9 cellular contexts compared by ENCODE assay signal in genomic region chrX:39819921-39820849, GRCh38.
A peak's percentile ranks its signal among the peaks of the same experiment; 100 is the strongest.
DNase-seq lines count a peak whose midpoint lies in the region; ATAC-seq and TF ChIP-seq lines count a peak whose summit lies in the region.
"Had no signal": no experiment of that assay in that cellular context is flagged by ENCODE, and none has a peak within 500 bp of the region (broad histone marks: within the 10 kb centered on the region; RNA-seq: fewer than 3 reads in every experiment).

No MANE protein-coding gene starts in this region.

- H3K27ac ChIP-seq in right atrium auricular region (peak overlapping the region in 1 of 2 donors; percentile 21), spleen (peak overlapping the region in 2 of 8 donors; percentile 2 to 33)

- TF ChIP-seq POLR2A in spleen (IDR thresholded peaks at IDR 0.05) = no peak

- peaks cover 0 to 16% of the 10 kb centered on the region in 2 donors for H3K9me3 ChIP-seq in right atrium auricular region
- H3K9me3 ChIP-seq in spleen = peaks cover 0 to 6% (median 0%) of the 10 kb centered on the region in 8 donors

- no peak for ATAC-seq in activated CD4-positive, alpha-beta T cell treated with anti-CD3 and anti-CD28 coated beads for 36 hours
- ATAC-seq in GM21619 (IDR thresholded peaks at IDR 0.05; ENCODE audit: unreplicated experiment) = no peak

- DNase-seq in activated CD4-positive, alpha-beta T cell treated with anti-CD3 and anti-CD28 coated beads for 36 hours = peak; percentile 44
- no peak for DNase-seq in activated CD4-positive, alpha-beta T cell treated with anti-CD3 and anti-CD28 coated beads, Interleukin-2, amount 50 U/mL, for 1 hour
- peak; percentile 63 for DNase-seq in right atrium auricular region (ENCODE audit: low spot score)
- peak; percentile 70 for DNase-seq in spleen
- no peak for DNase-seq in stimulated activated CD8-positive, alpha-beta memory T cell treated with anti-CD3 and anti-CD28 coated beads, Interleukin-4, amount 100 ng/mL, for 48 hours
- DNase-seq in stimulated activated naive CD4-positive, alpha-beta T cell treated with Interleukin-2 at 50 U/mL for 16 hours (lab: John Stamatoyannopoulos, UW) = no peak
- DNase-seq: activated B cell treated with CpG ODN at 0.5 μM for 24 hours had no signal

- H3K4me3 ChIP-seq in WI38 (ENCODE audit: low read depth, low read length) (peak overlapping the region; percentile 52; the same call in 1 of the 2 replicates), right atrium auricular region (peak overlapping the region in 1 of 2 donors; percentile 50), spleen (peak overlapping the region in 5 of 8 donors; percentile 16 to 66 (median 32))

- intact Hi-C loops in activated CD4-positive, alpha-beta T cell treated with anti-CD3 and anti-CD28 coated beads for 36 hours (cut with DNase I, micrococcal nuclease) = loop anchor here (5.0 to 10.0 kb wide), 6 partner anchors 52 to 645 kb away; partner anchors contain the start of gene BCOR (in 2 of the 2)
- intact Hi-C loops in spleen (cut with DNase I; ENCODE audit: low total_unique reads) = no loop called here

- H3K27ac Mint-ChIP-seq in activated CD4-positive, alpha-beta T cell treated with anti-CD3 and anti-CD28 coated beads for 36 hours = no peak overlapping the region
- H3K27ac Mint-ChIP-seq: activated B cell treated with CpG ODN at 0.5 μM for 24 hours had no signal

- POLR2A ChIA-PET in activated CD4-positive, alpha-beta T cell treated with anti-CD3 and anti-CD28 coated beads for 36 hours (lab: Charles Lee) = no interaction called here

- no peaks in the 10 kb centered on the region for H3K9me3 Mint-ChIP-seq in activated CD4-positive, alpha-beta T cell treated with anti-CD3 and anti-CD28 coated beads for 36 hours (ENCODE audit: low read depth)
- H3K9me3 Mint-ChIP-seq: activated B cell treated with CpG ODN at 0.5 μM for 24 hours had no signal

- 34 to 82% (median 50%) methylated on average over 17 to 34 of the region's 34 CpGs for WGBS in spleen, 5 donors

- CTCF ChIA-PET in activated CD4-positive, alpha-beta T cell treated with anti-CD3 and anti-CD28 coated beads for 36 hours (lab: Charles Lee) = no interaction called here

- H3K36me3 ChIP-seq in right atrium auricular region (no peaks in the 10 kb centered on the region), spleen (no peaks in the 10 kb centered on the region)

- H3K36me3 Mint-ChIP-seq in activated CD4-positive, alpha-beta T cell treated with anti-CD3 and anti-CD28 coated beads for 36 hours (ENCODE audit: low read depth) = no peaks in the 10 kb centered on the region

- H3K4me1 ChIP-seq in right atrium auricular region (peaks cover 0 to 29% of the 10 kb centered on the region in 2 donors), spleen (peaks cover 0 to 33% (median 8%) of the 10 kb centered on the region in 6 donors)

- H3K4me1 Mint-ChIP-seq in activated CD4-positive, alpha-beta T cell treated with anti-CD3 and anti-CD28 coated beads for 36 hours = peaks cover 28% of the 10 kb centered on the region

- TF ChIP-seq CTCF in WI38 (IDR thresholded peaks at IDR 0.05; ENCODE audit: low read depth, low read length) = no peak
- no peak for TF ChIP-seq CTCF in right atrium auricular region (IDR thresholded peaks at IDR 0.05)
- no peak for TF ChIP-seq CTCF in spleen (IDR thresholded peaks at IDR 0.05 in 8 of 11, conservative IDR thresholded peaks at IDR 0.05 in 3 of 11)

- peaks cover 7% of the 10 kb centered on the region for H3K27me3 Mint-ChIP-seq in activated CD4-positive, alpha-beta T cell treated with anti-CD3 and anti-CD28 coated beads for 36 hours

- H3K27me3 ChIP-seq in right atrium auricular region (no peaks in the 10 kb centered on the region), spleen (replicated peaks in 1 of 7) (peaks cover 0 to 76% (median 15%) of the 10 kb centered on the region in 7 donors)

- H3K4me3 Mint-ChIP-seq in activated CD4-positive, alpha-beta T cell treated with anti-CD3 and anti-CD28 coated beads for 36 hours = peak overlapping the region; percentile 38
- H3K4me3 Mint-ChIP-seq: activated B cell treated with CpG ODN at 0.5 μM for 24 hours had no signal

Comparison
In these comparisons a context has a peak if more than half of its experiments do, and no peak if none do; other contexts are left out.
1. DNase-seq: peak in activated CD4-positive, alpha-beta T cell treated with anti-CD3 and anti-CD28 coated beads for 36 hours (single experiment), right atrium auricular region (single experiment) and spleen (single experiment); none in activated CD4-positive, alpha-beta T cell treated with anti-CD3 and anti-CD28 coated beads, Interleukin-2, amount 50 U/mL, for 1 hour (single experiment), stimulated activated CD8-positive, alpha-beta memory T cell treated with anti-CD3 and anti-CD28 coated beads, Interleukin-4, amount 100 ng/mL, for 48 hours (single experiment) and stimulated activated naive CD4-positive, alpha-beta T cell treated with Interleukin-2 at 50 U/mL for 16 hours (single experiment).